In the genomic region with DNA sequence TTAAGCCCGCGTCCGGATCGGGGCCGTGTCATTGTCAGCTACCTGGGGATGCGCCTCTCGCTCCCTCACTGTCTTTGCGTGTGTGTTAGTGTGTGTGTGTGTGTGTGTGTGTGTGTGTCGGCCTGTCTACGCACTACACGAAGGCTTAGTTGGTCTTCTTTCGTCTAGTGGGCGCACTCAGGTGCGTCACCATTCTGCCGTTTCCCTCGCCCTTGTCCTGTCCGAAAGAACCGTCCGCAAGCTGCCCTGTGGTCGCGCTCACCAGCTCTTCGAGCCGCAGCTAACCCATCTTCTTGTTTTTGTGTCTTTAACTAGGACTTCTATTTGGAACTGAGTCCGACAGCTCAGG, we compare ENCODE assay signal across 9 cellular contexts. TPM values are rescaled to one million over a fixed set of nuclear protein-coding genes. Genes with fewer than 3 reads are reported as not detected.
DNase-seq lines count a peak whose midpoint lies in the region; ATAC-seq and TF ChIP-seq lines count a peak whose summit lies in the region.
"Had no signal": no experiment of that assay in that cellular context is flagged by ENCODE, and none has a peak within 500 bp of the region (broad histone marks: within the 10 kb centered on the region; RNA-seq: fewer than 3 reads in every experiment).

No MANE protein-coding gene starts in this region.

- H3K27me3 ChIP-seq in H7 (ENCODE audit: control insufficient read depth, insufficient read depth, low read length) (peaks cover 32% of the 10 kb centered on the region), skeletal muscle satellite cell (ENCODE audit: control insufficient read depth, insufficient read depth, low read length) (peaks cover 52% of the 10 kb centered on the region)

- peak overlapping the region; percentile 85 for H3K4me2 ChIP-seq in skeletal muscle satellite cell (ENCODE audit: low read length)

- H3K36me3 ChIP-seq in H7 (replicated peaks; ENCODE audit: control insufficient read depth, insufficient read depth, low read length): no peaks in the 10 kb centered on the region
- H3K36me3 ChIP-seq in skeletal muscle satellite cell (ENCODE audit: insufficient read depth, low read length): no peaks in the 10 kb centered on the region

- H3K27ac Mint-ChIP-seq in WTC11: peak overlapping the region; percentile 49; the same call in 1 of the 2 replicates

- peaks cover 15% of the 10 kb centered on the region for H3K4me1 Mint-ChIP-seq in WTC11

- peaks cover 52% of the 10 kb centered on the region for H3K27me3 Mint-ChIP-seq in WTC11 (ENCODE audit: low read depth)

- H3K9me3 Mint-ChIP-seq in WTC11: no peaks in the 10 kb centered on the region

- H3K9me3 ChIP-seq in skeletal muscle satellite cell (replicated peaks; ENCODE audit: low read length): no peaks in the 10 kb centered on the region

- POLR2A ChIA-PET in WTC11 (lab: Charles Lee): interaction anchor here (0.8 kb wide), 1 partner anchor 12 kb away, joined by 6 read pairs; no protein-coding TSS in a partner anchor

- H3K4me1 ChIP-seq in skeletal muscle satellite cell (ENCODE audit: control insufficient read depth, insufficient read depth, low read length): no peaks in the 10 kb centered on the region

- CTCF ChIA-PET in WTC11 (lab: Charles Lee): interaction anchor here (0.6 to 4.5 kb wide), 4 partner anchors 11 to 33 kb away, joined by 4 to 26 read pairs (median 8); no protein-coding TSS in a partner anchor

- peak overlapping the region; percentile 89 for H3K4me3 Mint-ChIP-seq in WTC11

- no peak for DNase-seq in H7
- no peak for DNase-seq in WTC11 (ENCODE audit: low spot score)
- DNase-seq in left ventricle myocardium superior: no peak
- DNase-seq in NCI-H2029 treated with DMSO at 0.1 percent for 48 hours (lab: John Stamatoyannopoulos, UW): no peak
- DNase-seq in cerebellar nuclear complex (lab: John Stamatoyannopoulos, UW): no peak
- no peak for DNase-seq in HCEC 1CT
- DNase-seq: stimulated activated CD4-positive, alpha-beta T cell treated with anti-CD3 and anti-CD28 coated beads, Interleukin-12 subunit alpha, Interleukin-12 subunit beta, amount 100 ng/mL, for 4 hours had no signal

- peak; percentile 58 for ATAC-seq in WTC11
- peak; percentile 39 for ATAC-seq in left ventricle myocardium superior
- no peak for ATAC-seq in HG03442 (IDR thresholded peaks at IDR 0.05; ENCODE audit: unreplicated experiment)

- H3K4me3 ChIP-seq in H7 (ENCODE audit: insufficient read depth, low read depth, low read length) (peak overlapping the region; percentile 71), skeletal muscle satellite cell (ENCODE audit: low read length) (peak overlapping the region; percentile 71)

- intact Hi-C loops in left ventricle myocardium superior (cut with micrococcal nuclease): no loop called here

- peaks cover 3% of the 10 kb centered on the region; the same call in 1 of the 2 replicates for H3K36me3 Mint-ChIP-seq in WTC11

- no peak for TF ChIP-seq CTCF in WTC11 (IDR thresholded peaks at IDR 0.05)

- no peak overlapping the region for H3K9ac ChIP-seq in skeletal muscle satellite cell (ENCODE audit: low read depth, low read length)

TF ChIP-seq in WTC11, 78 proteins besides CTCF, POLR2A, EP300 and RAD21 (continues in another document):
- no peak for TF ChIP-seq ATF1 (CRISPR knock-in tag; IDR thresholded peaks at IDR 0.05)
- TF ChIP-seq, protein P1, sequence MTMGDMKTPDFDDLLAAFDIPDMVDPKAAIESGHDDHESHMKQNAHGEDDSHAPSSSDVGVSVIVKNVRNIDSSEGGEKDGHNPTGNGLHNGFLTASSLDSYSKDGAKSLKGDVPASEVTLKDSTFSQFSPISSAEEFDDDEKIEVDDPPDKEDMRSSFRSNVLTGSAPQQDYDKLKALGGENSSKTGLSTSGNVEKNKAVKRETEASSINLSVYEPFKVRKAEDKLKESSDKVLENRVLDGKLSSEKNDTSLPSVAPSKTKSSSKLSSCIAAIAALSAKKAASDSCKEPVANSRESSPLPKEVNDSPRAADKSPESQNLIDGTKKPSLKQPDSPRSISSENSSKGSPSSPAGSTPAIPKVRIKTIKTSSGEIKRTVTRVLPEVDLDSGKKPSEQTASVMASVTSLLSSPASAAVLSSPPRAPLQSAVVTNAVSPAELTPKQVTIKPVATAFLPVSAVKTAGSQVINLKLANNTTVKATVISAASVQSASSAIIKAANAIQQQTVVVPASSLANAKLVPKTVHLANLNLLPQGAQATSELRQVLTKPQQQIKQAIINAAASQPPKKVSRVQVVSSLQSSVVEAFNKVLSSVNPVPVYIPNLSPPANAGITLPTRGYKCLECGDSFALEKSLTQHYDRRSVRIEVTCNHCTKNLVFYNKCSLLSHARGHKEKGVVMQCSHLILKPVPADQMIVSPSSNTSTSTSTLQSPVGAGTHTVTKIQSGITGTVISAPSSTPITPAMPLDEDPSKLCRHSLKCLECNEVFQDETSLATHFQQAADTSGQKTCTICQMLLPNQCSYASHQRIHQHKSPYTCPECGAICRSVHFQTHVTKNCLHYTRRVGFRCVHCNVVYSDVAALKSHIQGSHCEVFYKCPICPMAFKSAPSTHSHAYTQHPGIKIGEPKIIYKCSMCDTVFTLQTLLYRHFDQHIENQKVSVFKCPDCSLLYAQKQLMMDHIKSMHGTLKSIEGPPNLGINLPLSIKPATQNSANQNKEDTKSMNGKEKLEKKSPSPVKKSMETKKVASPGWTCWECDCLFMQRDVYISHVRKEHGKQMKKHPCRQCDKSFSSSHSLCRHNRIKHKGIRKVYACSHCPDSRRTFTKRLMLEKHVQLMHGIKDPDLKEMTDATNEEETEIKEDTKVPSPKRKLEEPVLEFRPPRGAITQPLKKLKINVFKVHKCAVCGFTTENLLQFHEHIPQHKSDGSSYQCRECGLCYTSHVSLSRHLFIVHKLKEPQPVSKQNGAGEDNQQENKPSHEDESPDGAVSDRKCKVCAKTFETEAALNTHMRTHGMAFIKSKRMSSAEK (CRISPR knock-in tag; IDR thresholded peaks at IDR 0.05; ENCODE audit: borderline replicate concordance): no peak
- TF ChIP-seq, protein P2, sequence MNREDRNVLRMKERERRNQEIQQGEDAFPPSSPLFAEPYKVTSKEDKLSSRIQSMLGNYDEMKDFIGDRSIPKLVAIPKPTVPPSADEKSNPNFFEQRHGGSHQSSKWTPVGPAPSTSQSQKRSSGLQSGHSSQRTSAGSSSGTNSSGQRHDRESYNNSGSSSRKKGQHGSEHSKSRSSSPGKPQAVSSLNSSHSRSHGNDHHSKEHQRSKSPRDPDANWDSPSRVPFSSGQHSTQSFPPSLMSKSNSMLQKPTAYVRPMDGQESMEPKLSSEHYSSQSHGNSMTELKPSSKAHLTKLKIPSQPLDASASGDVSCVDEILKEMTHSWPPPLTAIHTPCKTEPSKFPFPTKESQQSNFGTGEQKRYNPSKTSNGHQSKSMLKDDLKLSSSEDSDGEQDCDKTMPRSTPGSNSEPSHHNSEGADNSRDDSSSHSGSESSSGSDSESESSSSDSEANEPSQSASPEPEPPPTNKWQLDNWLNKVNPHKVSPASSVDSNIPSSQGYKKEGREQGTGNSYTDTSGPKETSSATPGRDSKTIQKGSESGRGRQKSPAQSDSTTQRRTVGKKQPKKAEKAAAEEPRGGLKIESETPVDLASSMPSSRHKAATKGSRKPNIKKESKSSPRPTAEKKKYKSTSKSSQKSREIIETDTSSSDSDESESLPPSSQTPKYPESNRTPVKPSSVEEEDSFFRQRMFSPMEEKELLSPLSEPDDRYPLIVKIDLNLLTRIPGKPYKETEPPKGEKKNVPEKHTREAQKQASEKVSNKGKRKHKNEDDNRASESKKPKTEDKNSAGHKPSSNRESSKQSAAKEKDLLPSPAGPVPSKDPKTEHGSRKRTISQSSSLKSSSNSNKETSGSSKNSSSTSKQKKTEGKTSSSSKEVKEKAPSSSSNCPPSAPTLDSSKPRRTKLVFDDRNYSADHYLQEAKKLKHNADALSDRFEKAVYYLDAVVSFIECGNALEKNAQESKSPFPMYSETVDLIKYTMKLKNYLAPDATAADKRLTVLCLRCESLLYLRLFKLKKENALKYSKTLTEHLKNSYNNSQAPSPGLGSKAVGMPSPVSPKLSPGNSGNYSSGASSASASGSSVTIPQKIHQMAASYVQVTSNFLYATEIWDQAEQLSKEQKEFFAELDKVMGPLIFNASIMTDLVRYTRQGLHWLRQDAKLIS (CRISPR knock-in tag; IDR thresholded peaks at IDR 0.05; ENCODE audit: borderline replicate concordance): no peak
- no peak for TF ChIP-seq ZNF232 (CRISPR knock-in tag; IDR thresholded peaks at IDR 0.05)
- TF ChIP-seq FOXJ3 (CRISPR knock-in tag; IDR thresholded peaks at IDR 0.05; ENCODE audit: borderline replicate concordance): no peak
- TF ChIP-seq, protein P3, sequence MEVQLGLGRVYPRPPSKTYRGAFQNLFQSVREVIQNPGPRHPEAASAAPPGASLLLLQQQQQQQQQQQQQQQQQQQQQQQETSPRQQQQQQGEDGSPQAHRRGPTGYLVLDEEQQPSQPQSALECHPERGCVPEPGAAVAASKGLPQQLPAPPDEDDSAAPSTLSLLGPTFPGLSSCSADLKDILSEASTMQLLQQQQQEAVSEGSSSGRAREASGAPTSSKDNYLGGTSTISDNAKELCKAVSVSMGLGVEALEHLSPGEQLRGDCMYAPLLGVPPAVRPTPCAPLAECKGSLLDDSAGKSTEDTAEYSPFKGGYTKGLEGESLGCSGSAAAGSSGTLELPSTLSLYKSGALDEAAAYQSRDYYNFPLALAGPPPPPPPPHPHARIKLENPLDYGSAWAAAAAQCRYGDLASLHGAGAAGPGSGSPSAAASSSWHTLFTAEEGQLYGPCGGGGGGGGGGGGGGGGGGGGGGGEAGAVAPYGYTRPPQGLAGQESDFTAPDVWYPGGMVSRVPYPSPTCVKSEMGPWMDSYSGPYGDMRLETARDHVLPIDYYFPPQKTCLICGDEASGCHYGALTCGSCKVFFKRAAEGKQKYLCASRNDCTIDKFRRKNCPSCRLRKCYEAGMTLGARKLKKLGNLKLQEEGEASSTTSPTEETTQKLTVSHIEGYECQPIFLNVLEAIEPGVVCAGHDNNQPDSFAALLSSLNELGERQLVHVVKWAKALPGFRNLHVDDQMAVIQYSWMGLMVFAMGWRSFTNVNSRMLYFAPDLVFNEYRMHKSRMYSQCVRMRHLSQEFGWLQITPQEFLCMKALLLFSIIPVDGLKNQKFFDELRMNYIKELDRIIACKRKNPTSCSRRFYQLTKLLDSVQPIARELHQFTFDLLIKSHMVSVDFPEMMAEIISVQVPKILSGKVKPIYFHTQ (CRISPR knock-in tag; IDR thresholded peaks at IDR 0.05): no peak

RNA-seq across cellular contexts. Expression of a gene that starts 0.7 kb away (rescaled TPM):
- 0.21 and 0.63 TPM in 2 replicates for total RNA-seq in H7 (2014; rRNA removed; shearing (Covaris generic))
- total RNA-seq in WTC11 (2021): 2.0 to 2.5 TPM (median 2.4 TPM) in 3 replicates
- total RNA-seq in left ventricle myocardium superior: 19.1 TPM
- 0.22 TPM in 1 of 2 replicates, not detected in the other for total RNA-seq in skeletal muscle satellite cell (2012; rRNA removed)

RNA-seq across cellular contexts. Expression of a gene that starts 37.2 kb away (rescaled TPM):
- 110 and 139 TPM in 2 replicates for total RNA-seq in H7 (2014; rRNA removed; shearing (Covaris generic))
- total RNA-seq in WTC11 (2021) (111 to 133 TPM (median 117 TPM) in 3 replicates), left ventricle myocardium superior (40.4 TPM)
- total RNA-seq in skeletal muscle satellite cell (2012; rRNA removed): 72.7 and 85.2 TPM in 2 replicates
